8 cellular contexts compared by ENCODE assay signal in the genomic region with DNA sequence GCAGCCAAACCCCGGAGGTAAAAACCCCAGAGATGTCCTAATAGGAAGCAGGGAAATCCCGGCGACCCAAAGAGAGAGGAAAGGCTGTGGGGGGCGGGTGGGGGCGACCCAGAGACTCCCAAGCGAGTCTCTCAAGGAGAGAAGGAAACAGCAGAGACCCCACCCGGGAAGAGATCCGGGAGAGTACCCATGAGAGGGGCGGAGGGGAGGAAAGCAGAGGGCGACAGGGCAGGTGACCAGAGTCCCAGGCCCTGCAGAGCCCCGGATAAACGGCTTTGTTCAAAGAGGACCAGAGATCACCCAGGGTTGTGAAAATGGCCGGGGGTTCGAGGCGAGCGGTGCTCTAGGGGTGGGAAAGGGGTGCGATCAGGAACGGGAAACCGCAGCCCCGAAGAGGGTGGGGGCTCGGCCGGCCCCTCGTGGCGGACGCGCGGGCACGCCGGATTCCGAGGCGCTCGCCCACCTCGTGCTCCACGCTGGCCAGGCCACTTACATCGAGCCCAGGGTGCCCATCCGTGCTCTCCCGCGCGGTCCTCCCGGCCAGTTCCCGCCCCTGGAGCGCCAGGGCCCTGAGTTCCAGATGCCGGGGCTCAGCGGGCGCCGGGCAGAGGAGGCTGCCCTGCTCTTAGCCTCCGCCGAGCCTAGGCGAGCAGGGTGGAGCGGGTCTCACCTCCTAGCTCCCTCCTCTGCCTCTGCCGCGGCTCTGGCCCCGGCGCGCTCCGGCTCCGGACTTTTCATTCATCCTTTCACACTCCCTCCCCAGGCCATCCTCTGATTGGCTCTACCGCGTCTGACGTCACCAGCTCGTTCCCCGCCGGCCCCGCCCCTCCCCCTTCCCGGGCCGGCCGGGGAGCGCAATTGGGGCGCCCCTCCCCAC. TPM values are rescaled to one million over a fixed set of nuclear protein-coding genes. Genes with fewer than 3 reads are reported as not detected.
DNase-seq lines count a peak whose midpoint lies in the region; ATAC-seq and TF ChIP-seq lines count a peak whose summit lies in the region.

No MANE protein-coding gene starts in this region.

- H3K4me1 ChIP-seq in BE2C (no peaks in the 10 kb centered on the region), HUES64 (ENCODE audit: insufficient read depth, low read length) (peaks cover 20% of the 10 kb centered on the region), OCI-LY7 (ENCODE audit: insufficient read depth, low read length, poor library complexity, severe bottlenecking) (peaks cover 16% of the 10 kb centered on the region)

- POLR2A ChIA-PET in OCI-LY7 (lab: Charles Lee): interaction anchor here (0.6 kb wide), 1 partner anchor 282 kb away, joined by 3 read pairs; no protein-coding TSS in a partner anchor

- H3K9me3 ChIP-seq in BE2C: no peaks in the 10 kb centered on the region
- no peaks in the 10 kb centered on the region for H3K9me3 ChIP-seq in HUES64 (ENCODE audit: insufficient read depth, low read depth, low read length)
- H3K9me3 ChIP-seq in OCI-LY7 (ENCODE audit: low read length): no peaks in the 10 kb centered on the region

- CTCF ChIA-PET in OCI-LY7 (lab: Charles Lee; ENCODE audit: unreplicated experiment): no interaction called here

- H2AFZ ChIP-seq in OCI-LY7 (ENCODE audit: low read length): no peak overlapping the region

- no peaks in the 10 kb centered on the region; the same call in 1 of the 2 replicates for H4K20me1 ChIP-seq in OCI-LY7 (ENCODE audit: insufficient read depth, low read length)

- under 1% methylated on average over 69 of the region's 69 CpGs for WGBS in HUES64

- no peak for TF ChIP-seq CTCF in BE2C (IDR thresholded peaks at IDR 0.05; ENCODE audit: low read depth, low read length)
- TF ChIP-seq CTCF in OCI-LY7 (conservative IDR thresholded peaks at IDR 0.05; ENCODE audit: low read length): no peak

- DNase-seq in BE2C (peak; percentile 90), OCI-LY7 (ENCODE audit: low spot score) (peak; percentile 79), activated gamma-delta T cell treated with Interleukin-2 at 50 U/mL for 16 hours (peak; percentile 55), foreskin melanocyte (peak; percentile 53), non-pigmented ciliary epithelial cell (ENCODE audit: low read depth) (peak; percentile 3), substantia nigra (lab: John Stamatoyannopoulos, UW) (peak; percentile 47 to 96 (median 85))

- no TSS peak for BruUV-seq in OCI-LY7 (replicated peaks; lab: Mats Ljungman, UMichigan)

- H3K27me3 ChIP-seq in BE2C: peaks cover 11% of the 10 kb centered on the region
- peaks cover 100% of the 10 kb centered on the region for H3K27me3 ChIP-seq in HUES64 (ENCODE audit: insufficient read depth, low read length)

- H3K9ac ChIP-seq in HUES64 (ENCODE audit: low read depth, low read length): peak overlapping the region; percentile 44; the same call in 1 of the 2 replicates

- H3K79me2 ChIP-seq in OCI-LY7 (ENCODE audit: insufficient read depth, low read depth, low read length): no peaks in the 10 kb centered on the region

- H3K27ac ChIP-seq in HUES64 (ENCODE audit: low read depth, low read length) (peak overlapping the region; percentile 2; the same call in 1 of the 2 replicates), OCI-LY7 (ENCODE audit: low read depth, low read length, poor library complexity, severe bottlenecking) (no peak overlapping the region), substantia nigra (ENCODE audit: low read depth, low read length, poor library complexity, severe bottlenecking) (peak overlapping the region; percentile 72)

- H3K4me2 ChIP-seq in OCI-LY7 (ENCODE audit: low read length): peak overlapping the region; percentile 62

- intact Hi-C loops in OCI-LY7 (cut with micrococcal nuclease; ENCODE audit: unreplicated experiment): no loop called here

- no peaks in the 10 kb centered on the region for H3K9me2 ChIP-seq in OCI-LY7 (ENCODE audit: insufficient read depth, low read length)

- H3K4me3 ChIP-seq in BE2C (ENCODE audit: low read depth, low read length) (peak overlapping the region; percentile 46), HUES64 (ENCODE audit: low read length) (peak overlapping the region; percentile 54), OCI-LY7 (ENCODE audit: low read depth, low read length, poor library complexity, severe bottlenecking) (peak overlapping the region; percentile 34)

- H3K36me3 ChIP-seq in BE2C (no peaks in the 10 kb centered on the region), HUES64 (ENCODE audit: insufficient read depth, low read length) (no peaks in the 10 kb centered on the region), OCI-LY7 (ENCODE audit: insufficient read depth, low read length) (no peaks in the 10 kb centered on the region)

- peak; percentile 75 for ATAC-seq in GM19351 (IDR thresholded peaks at IDR 0.05; ENCODE audit: unreplicated experiment)

RNA-seq across cellular contexts. Expression of gene RHBG, which starts 52.3 kb away (rescaled TPM):
- not detected for polyA plus RNA-seq in BE2C (2012; ENCODE audit: insufficient read depth, insufficient read length, low read depth)
- polyA plus RNA-seq in HUES64 (2013, experiment 1 of 2): 0.35 TPM
- 0.70 TPM for polyA plus RNA-seq in HUES64 (2013, experiment 2 of 2)
- not detected in 2 replicates for total RNA-seq in OCI-LY7 (2014; rRNA removed; shearing (Covaris generic))
- not detected in 2 replicates for total RNA-seq in OCI-LY7 (2022)

Comparison
In these comparisons a context has a peak if more than half of its experiments do, and no peak if none do; other contexts are left out.
1. DNase-seq: peak in every context shown above with its lines; median percentile 90 in BE2C; 85 in substantia nigra; 79 in OCI-LY7; 55 in activated gamma-delta T cell treated with Interleukin-2 at 50 U/mL for 16 hours; 53 in foreskin melanocyte; 3 in non-pigmented ciliary epithelial cell.